8 cellular contexts compared by ENCODE assay signal in genomic region chr2:3558205-3559014, GRCh38. TPM values are rescaled to one million over a fixed set of nuclear protein-coding genes. Genes with fewer than 3 reads are reported as not detected.
DNase-seq lines count a peak whose midpoint lies in the region; ATAC-seq, FAIRE-seq and TF ChIP-seq lines count a peak whose summit lies in the region.

Gene RNASEH1 (minus strand): TSS chr2:3558333. CDS start chr2:3558260, 73 bp downstream.

- H3K23ac ChIP-seq in H1 (ENCODE audit: insufficient read length), result no peak within 1 kb of the TSS

- H3K36me3 Mint-ChIP-seq in activated CD8-positive, alpha-beta memory T cell treated with anti-CD3 and anti-CD28 coated beads, Interleukin-2, amount 10 ng/mL, durations not matched to agents 7 days and 5 days, result peaks cover 34% of the 10 kb centered on the region
- H3K36me3 Mint-ChIP-seq in memory B cell, result peaks cover 28% of the 10 kb centered on the region

- H4K91ac ChIP-seq in H1 (replicated peaks; ENCODE audit: insufficient read length, low read length), result peak within 1 kb of the TSS; percentile 86

- FAIRE-seq in H1 (lab: Jason Lieb, UNC), result no peak

- no peak for TF ChIP-seq CTCF in H1 (IDR thresholded peaks at IDR 0.05; ENCODE audit: control extremely low read depth in 1 of 3, insufficient read depth in 1 of 3, low read depth in 1 of 3, low read length in 3 of 3)

- CTCF ChIA-PET in activated CD8-positive, alpha-beta memory T cell treated with anti-CD3 and anti-CD28 coated beads, Interleukin-2, amount 10 ng/mL, durations not matched to agents 7 days and 5 days (lab: Charles Lee), result interaction anchor here (0.7 to 3.1 kb wide), 7 partner anchors 15 to 485 kb away, joined by 3 to 13 read pairs (median 6); partner anchors contain the start of genes ADI1, EIPR1 and RPS7
- CTCF ChIA-PET in H1 (lab: Charles Lee; ENCODE audit: partially characterized antibody), result interaction anchor here (0.7 kb wide), 1 partner anchor 16 kb away, joined by 3 read pairs; no protein-coding TSS in a partner anchor

- peak within 1 kb of the TSS; percentile 95 for H2BK5ac ChIP-seq in H1 (ENCODE audit: low read depth, low read length)

- 2% methylated on average over 59 of the region's 67 CpGs; no CpG with 5 or more reads in 1 of the 2 experiments for WGBS in H1 (ENCODE audit: extremely low coverage in 1 of 2, insufficient coverage in 1 of 2, insufficient read length in 1 of 2, insufficient replicate concordance in 2 of 2, low coverage in 1 of 2, low lambda C conversion rate in 2 of 2, missing lambda C conversion rate in 1 of 2), 2 experiments

- H3K27me3 Mint-ChIP-seq in activated CD8-positive, alpha-beta memory T cell treated with anti-CD3 and anti-CD28 coated beads, Interleukin-2, amount 10 ng/mL, durations not matched to agents 7 days and 5 days, result no peaks in the 10 kb centered on the region
- H3K27me3 Mint-ChIP-seq in memory B cell, result no peaks in the 10 kb centered on the region

- H3K9ac ChIP-seq in NT2/D1 (ENCODE audit: insufficient read length, low read depth), result peak within 1 kb of the TSS; percentile 95
- H3K9ac ChIP-seq in H1 (replicated peaks in 1 of 4; ENCODE audit: extremely low read depth in 1 of 4, low read depth in 3 of 4, low read length in 3 of 4), result peak within 1 kb of the TSS; percentile 91 to 100 (median 94)

- no peak for TF ChIP-seq EP300 in H1 (IDR thresholded peaks at IDR 0.05; ENCODE audit: borderline replicate concordance in 1 of 2, low read depth in 2 of 2, low read length in 2 of 2)

- peaks cover 56% of the 10 kb centered on the region for H3K4me1 Mint-ChIP-seq in activated CD8-positive, alpha-beta memory T cell treated with anti-CD3 and anti-CD28 coated beads, Interleukin-2, amount 10 ng/mL, durations not matched to agents 7 days and 5 days
- peaks cover 18% of the 10 kb centered on the region for H3K4me1 Mint-ChIP-seq in memory B cell

- POLR2A ChIA-PET in H1 (lab: Charles Lee; ENCODE audit: partially characterized antibody), result interaction anchor here (0.6 to 19.5 kb wide), 33 partner anchors 8 to 291 kb away, joined by 3 to 373 read pairs (median 4); partner anchors contain the start of genes ADI1, COLEC11 and RPS7

- peak within 1 kb of the TSS; percentile 55 for H3K18ac ChIP-seq in H1 (ENCODE audit: extremely low read depth, low read length)

- peaks cover 4 to 44% of the 10 kb centered on the region in 2 experiments for H3K79me2 ChIP-seq in H1 (ENCODE audit: control insufficient read depth in 1 of 2, insufficient read depth in 2 of 2, low read length in 2 of 2)

- no peaks in the 10 kb centered on the region for H3K27me3 ChIP-seq in NT2/D1 (ENCODE audit: insufficient read depth, insufficient read length)
- no peaks in the 10 kb centered on the region for H3K27me3 ChIP-seq in H1 (replicated peaks in 1 of 4; ENCODE audit: control insufficient read depth in 3 of 4, extremely low read depth in 1 of 4, insufficient read depth in 3 of 4, low read length in 3 of 4)

- peaks cover 8% of the 10 kb centered on the region; the same call in 1 of the 2 replicates for H3K23me2 ChIP-seq in H1 (ENCODE audit: low read depth, low read length)

- H2BK12ac ChIP-seq in H1 (ENCODE audit: low read depth, low read length), result peak within 1 kb of the TSS; percentile 14; the same call in 1 of the 2 replicates

- H3K14ac ChIP-seq in H1 (ENCODE audit: insufficient read length), result no peak within 1 kb of the TSS

- H2AK5ac ChIP-seq in H1 (ENCODE audit: low read depth, low read length), result no peak within 1 kb of the TSS; the same call in none of the 2 replicates

- DNase-seq in COR-L47 (lab: John Stamatoyannopoulos, UW), result peak; percentile 96
- peak in 75 of 76 experiments; percentile 44 to 98 (median 95) for DNase-seq in HUDEP-2 (lab: John Stamatoyannopoulos, UW; ENCODE audit: unreplicated experiment in 76 of 76)
- peak; percentile 99 for DNase-seq in NT2/D1 (ENCODE audit: low read depth, low spot score)
- peak; percentile 98 for DNase-seq in activated CD8-positive, alpha-beta memory T cell treated with anti-CD3 and anti-CD28 coated beads, Interleukin-2, amount 10 ng/mL, durations not matched to agents 7 days and 5 days
- peak; percentile 98 to 100 for DNase-seq in H1 (ENCODE audit: low read depth in 1 of 2, low spot score in 2 of 2)
- DNase-seq in memory B cell (ENCODE audit: low spot score in 2 of 2), result peak; percentile 98 to 100
- peak; percentile 97 for DNase-seq in stimulated activated CD8-positive, alpha-beta memory T cell treated with anti-CD3 and anti-CD28 coated beads, Interleukin-12 subunit alpha, Interleukin-12 subunit beta, amount 100 ng/mL, for 24 hours (ENCODE audit: extremely low read depth)

- H4K5ac ChIP-seq in H1 (ENCODE audit: insufficient read length, low read depth, low read length), result peak within 1 kb of the TSS; percentile 93

- no peak within 1 kb of the TSS; the same call in 1 of the 2 replicates for H2BK15ac ChIP-seq in H1 (ENCODE audit: low read length)

- peak within 1 kb of the TSS; percentile 57 for H3K56ac ChIP-seq in H1 (replicated peaks; ENCODE audit: insufficient read length, low read depth, low read length)

- H4K8ac ChIP-seq in H1 (ENCODE audit: extremely low read depth, insufficient read depth, low read length), result peak within 1 kb of the TSS; percentile 100

- no peak within 1 kb of the TSS for H2BK20ac ChIP-seq in H1 (ENCODE audit: low read length)

- H3K4me1 ChIP-seq in NT2/D1 (ENCODE audit: insufficient read depth, insufficient read length), result no peaks in the 10 kb centered on the region
- H3K4me1 ChIP-seq in H1 (replicated peaks in 1 of 4; ENCODE audit: control insufficient read depth in 3 of 4, insufficient read depth in 4 of 4, low read length in 3 of 4), result peaks cover 0 to 7% (median 2%) of the 10 kb centered on the region in 4 experiments; a peak in 4 of 7 replicates

- peak within 1 kb of the TSS; percentile 69 to 76 for H3K4me2 ChIP-seq in H1 (ENCODE audit: insufficient read depth in 1 of 2, low read depth in 2 of 2, low read length in 2 of 2)

- peak within 1 kb of the TSS; percentile 90 for H3K4ac ChIP-seq in H1 (replicated peaks; ENCODE audit: insufficient read length, low read depth, low read length)

- TF ChIP-seq RAD21 in H1 (IDR thresholded peaks at IDR 0.05 in 1 of 2, conservative IDR thresholded peaks at IDR 0.05 in 1 of 2; ENCODE audit: low read depth in 2 of 2, low read length in 2 of 2), result no peak

- no peaks in the 10 kb centered on the region for H3K9me3 Mint-ChIP-seq in activated CD8-positive, alpha-beta memory T cell treated with anti-CD3 and anti-CD28 coated beads, Interleukin-2, amount 10 ng/mL, durations not matched to agents 7 days and 5 days (ENCODE audit: low read depth)
- peaks cover 1% of the 10 kb centered on the region for H3K9me3 Mint-ChIP-seq in memory B cell

- H3K36me3 ChIP-seq in NT2/D1 (ENCODE audit: insufficient read depth, insufficient read length, low read length) (peaks cover 54% of the 10 kb centered on the region), H1 (ENCODE audit: control insufficient read depth in 2 of 4, insufficient read depth in 4 of 4, low read length in 3 of 4) (peaks cover 11 to 43% (median 27%) of the 10 kb centered on the region in 4 experiments)

- H2AFZ ChIP-seq in H1 (ENCODE audit: low read length), result no peak within 1 kb of the TSS

- peaks cover 2 to 4% of the 10 kb centered on the region in 2 experiments for H4K20me1 ChIP-seq in H1 (replicated peaks in 1 of 2; ENCODE audit: control insufficient read depth in 1 of 2, insufficient read depth in 2 of 2, low read length in 2 of 2)

- peak within 1 kb of the TSS; percentile 44 for H2BK120ac ChIP-seq in H1 (replicated peaks; ENCODE audit: low read depth, low read length)

- H3K4me3 ChIP-seq in NT2/D1 (ENCODE audit: insufficient read length, low read depth) (peak within 1 kb of the TSS; percentile 78), H1 (ENCODE audit: extremely low read depth in 1 of 4, insufficient read depth in 2 of 4, low read depth in 3 of 4, low read length in 4 of 4) (peak within 1 kb of the TSS; percentile 84 to 99 (median 94))

- ATAC-seq in GM21381 (IDR thresholded peaks at IDR 0.05; ENCODE audit: unreplicated experiment) (peak; percentile 95), memory B cell (ENCODE audit: low read depth) (peak; percentile 87)
- ATAC-seq in activated CD8-positive, alpha-beta memory T cell treated with anti-CD3 and anti-CD28 coated beads, Interleukin-2, amount 10 ng/mL, durations not matched to agents 7 days and 5 days, result peak; percentile 99

- peaks cover 4% of the 10 kb centered on the region for H3K79me1 ChIP-seq in H1 (ENCODE audit: low read depth, low read length)

- peak within 1 kb of the TSS; percentile 96 for H3K27ac Mint-ChIP-seq in activated CD8-positive, alpha-beta memory T cell treated with anti-CD3 and anti-CD28 coated beads, Interleukin-2, amount 10 ng/mL, durations not matched to agents 7 days and 5 days
- H3K27ac Mint-ChIP-seq in memory B cell, result peak within 1 kb of the TSS; percentile 96

- peak; percentile 86 to 89; a peak in 2 of 3 replicates for TF ChIP-seq POLR2A in H1 (IDR thresholded peaks at IDR 0.05; ENCODE audit: control extremely low read depth in 1 of 2, low read depth in 2 of 2, low read length in 2 of 2)

- H3K9me3 ChIP-seq in NT2/D1 (ENCODE audit: insufficient read depth, low read length) (no peaks in the 10 kb centered on the region), H1 (ENCODE audit: insufficient read depth in 2 of 2, low read depth in 1 of 2, low read length in 1 of 2) (no peaks in the 10 kb centered on the region)

- peak within 1 kb of the TSS; percentile 91 for H3K4me3 Mint-ChIP-seq in activated CD8-positive, alpha-beta memory T cell treated with anti-CD3 and anti-CD28 coated beads, Interleukin-2, amount 10 ng/mL, durations not matched to agents 7 days and 5 days
- H3K4me3 Mint-ChIP-seq in memory B cell, result peak within 1 kb of the TSS; percentile 91

- peak within 1 kb of the TSS; percentile 92 for H3K27ac ChIP-seq in H1 (ENCODE audit: low read depth, low read length)

TF ChIP-seq in H1, 55 proteins besides CTCF, POLR2A, EP300 and RAD21 (continues in another document):
- TF ChIP-seq SP2 (IDR thresholded peaks at IDR 0.05; ENCODE audit: low read length) (no peak), SRF (IDR thresholded peaks at IDR 0.05; ENCODE audit: low read depth, low read length) (peak; percentile 69), KDM1A (IDR thresholded peaks at IDR 0.05; ENCODE audit: borderline replicate concordance, low read length) (0 out of 2 replicates have a peak, but pooled peaks have one; percentile 8), TEAD4 (IDR thresholded peaks at IDR 0.05; ENCODE audit: low read depth, low read length) (0 out of 2 replicates have a peak, but pooled peaks have one; percentile 33)

RNA-seq across cellular contexts. Expression of gene RNASEH1, which starts in this region (rescaled TPM):
- 10 to 100 TPM; 26.3 to 32.9 TPM for total RNA-seq in activated CD8-positive, alpha-beta memory T cell treated with anti-CD3 and anti-CD28 coated beads, Interleukin-2, amount 10 ng/mL, durations not matched to agents 7 days and 5 days
- total RNA-seq in H1 (2021; fragmentation: NEBNext Ultra II Directional; extraction: Animal tissue kit (Norgen Biotek cat#: 25700)), result 40.8 and 42.7 TPM in 2 replicates
- 11.7 and 13.9 TPM in 2 replicates for polyA plus RNA-seq in H1 (2011; rRNA removed)
- polyA plus RNA-seq in H1 (2011; cell fraction: cytosol; rRNA removed), result 22.5 TPM
- polyA plus RNA-seq in H1 (2011; cell fraction: nucleus; rRNA removed), result 15.1 TPM
- polyA plus RNA-seq in H1 (2012, experiment 1 of 2), result 31.8 to 34.8 TPM (median 33.6 TPM) in 4 replicates
- 9.2 TPM for polyA plus RNA-seq in H1 (2012, experiment 2 of 2)
- 30.0 TPM for polyA plus RNA-seq in H1 (2013, experiment 1 of 2)
- polyA plus RNA-seq in H1 (2013, experiment 2 of 2), result 30.4 TPM
- 11.2 and 11.5 TPM in 2 replicates for polyA minus RNA-seq in H1 (2011; rRNA and poly(A)+ RNA removed)
- polyA minus RNA-seq in H1 (2011; cell fraction: cytosol; rRNA and poly(A)+ RNA removed), result 21.4 TPM
- 21.8 TPM for polyA minus RNA-seq in H1 (2011; cell fraction: nucleus; rRNA and poly(A)+ RNA removed)

Comparison
In these comparisons a context has a peak if more than half of its experiments do, and no peak if none do; other contexts are left out.
1. Peak in every context shown above with its lines: DNase-seq, ATAC-seq, H3K4me3 ChIP-seq and H3K27ac ChIP-seq.